In the genomic region with DNA sequence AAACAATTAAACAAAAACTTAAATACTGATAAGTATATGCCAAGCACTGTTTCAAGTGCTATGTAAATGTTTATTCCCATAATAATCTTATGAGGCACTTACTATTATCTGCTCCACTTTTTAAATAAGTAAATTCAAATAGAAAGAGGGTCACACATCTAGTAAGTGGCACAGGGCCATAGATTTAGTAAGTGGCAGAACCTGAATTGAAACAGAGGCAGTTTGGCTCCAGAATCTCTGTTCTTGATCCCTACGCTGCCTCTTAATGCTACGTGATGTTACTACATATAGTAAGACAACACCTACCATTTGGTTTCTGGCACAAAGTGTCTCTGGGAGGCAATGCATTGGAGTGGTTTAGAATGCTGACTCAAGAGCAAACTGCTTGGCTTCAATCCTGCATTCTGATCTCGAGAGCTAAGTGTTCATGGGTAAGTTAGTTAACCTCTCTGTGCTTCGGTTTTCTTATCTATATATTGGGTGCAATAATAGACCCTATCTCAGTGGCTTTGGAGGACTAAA, we compare ENCODE assay signal across 15 cellular contexts.
"Had no signal": no experiment of that assay in that cellular context is flagged by ENCODE, and none has a peak within 500 bp of the region (broad histone marks: within the 10 kb centered on the region; RNA-seq: fewer than 3 reads in every experiment).

No MANE protein-coding gene starts in this region.

- H3K36me3 Mint-ChIP-seq: WTC11 had no signal

- ATAC-seq: activated CD8-positive, alpha-beta T cell treated with anti-CD3 and anti-CD28 coated beads, Interleukin-2, amount 10 ng/mL, durations not matched to agents 7 days and 5 days; naive thymus-derived CD8-positive, alpha-beta T cell; right lobe of liver; WTC11 had no signal

- H3K9me3 Mint-ChIP-seq: T-helper 1 cell treated with Interleukin-12 subunit alpha and Interleukin-12 subunit beta and Interleukin-4 antibody, amounts not matched to agents 30 μg/mL and 1 μg/mL, for 36 hours; WTC11 had no signal

- H3K36me3 ChIP-seq: neutrophil, right lobe of liver, spleen had no signal

- H3K4me1 ChIP-seq: right lobe of liver, spleen had no signal

- H3K4me3 Mint-ChIP-seq: activated CD8-positive, alpha-beta T cell treated with anti-CD3 and anti-CD28 coated beads, Interleukin-2, amount 10 ng/mL, durations not matched to agents 7 days and 5 days; central memory CD8-positive, alpha-beta T cell; naive thymus-derived CD8-positive, alpha-beta T cell; T-helper 1 cell treated with Interleukin-12 subunit alpha and Interleukin-12 subunit beta and Interleukin-4 antibody, amounts not matched to agents 30 μg/mL and 1 μg/mL, for 36 hours; WTC11 had no signal

- H3K4me1 Mint-ChIP-seq: central memory CD8-positive, alpha-beta T cell; naive thymus-derived CD8-positive, alpha-beta T cell; WTC11 had no signal

- H3K4me3 ChIP-seq: right lobe of liver, spleen had no signal

- H3K27me3 Mint-ChIP-seq: central memory CD8-positive, alpha-beta T cell; naive thymus-derived CD8-positive, alpha-beta T cell had no signal

- H3K27ac Mint-ChIP-seq: activated CD8-positive, alpha-beta T cell treated with anti-CD3 and anti-CD28 coated beads, Interleukin-2, amount 10 ng/mL, durations not matched to agents 7 days and 5 days; naive thymus-derived CD8-positive, alpha-beta T cell; T-helper 1 cell treated with Interleukin-12 subunit alpha and Interleukin-12 subunit beta and Interleukin-4 antibody, amounts not matched to agents 30 μg/mL and 1 μg/mL, for 36 hours; WTC11 had no signal

- H3K27ac ChIP-seq: neutrophil, right lobe of liver, spleen had no signal

- H3K9me3 ChIP-seq: neutrophil, right lobe of liver, spleen had no signal

- DNase-seq: activated CD4-positive, alpha-beta T cell treated with anti-CD3 and anti-CD28 coated beads for 48 hours; activated CD8-positive, alpha-beta T cell treated with anti-CD3 and anti-CD28 coated beads, Interleukin-2, amount 10 ng/mL, durations not matched to agents 7 days and 5 days; activated naive CD4-positive, alpha-beta T cell treated with Interleukin-2 at 50 U/mL for 16 hours; effector memory CD4-positive, alpha-beta T cell; hippocampal formation; naive thymus-derived CD8-positive, alpha-beta T cell; right lobe of liver; spleen; stimulated activated CD4-positive, alpha-beta T cell treated with anti-CD3 and anti-CD28 coated beads, Interleukin-1b, Interleukin-23, amount 100 ng/mL, for 48 hours; stimulated activated naive CD4-positive, alpha-beta T cell; trophoblast cell had no signal

- H3K27me3 ChIP-seq: neutrophil, right lobe of liver, spleen had no signal
